ENCODE assay signal across 23 cellular contexts in genomic region chr3:99344216-99344615, GRCh38.
DNase-seq lines count a peak whose midpoint lies in the region; FAIRE-seq and TF ChIP-seq lines count a peak whose summit lies in the region.
"Had no signal": no experiment of that assay in that cellular context is flagged by ENCODE, and none has a peak within 500 bp of the region (broad histone marks: within the 10 kb centered on the region; RNA-seq: fewer than 3 reads in every experiment).

No MANE protein-coding gene starts in this region.

- in situ Hi-C loops in GM23248 (cut with MboI) (no loop called here), GM13977 (cut with MboI; ENCODE audit: low pct_unique_long_range_greater_than_20kb, low sequenced_read_pairs, unreplicated experiment) (no loop called here)

- H3K9ac ChIP-seq in GM23248 (no peak overlapping the region), astrocyte (ENCODE audit: low read length) (no peak overlapping the region), keratinocyte (ENCODE audit: control insufficient read depth, extremely low read depth, insufficient read depth, low read length) (no peak overlapping the region)
- H3K9ac ChIP-seq: BLaER1 treated with 17β-estradiol and CSF1 and Interleukin-3, amounts not matched to agents 10 nM and 100 nM had no signal

- H3K4me2 ChIP-seq in GM23248 (ENCODE audit: unreplicated experiment) (no peak overlapping the region), astrocyte (ENCODE audit: low read length) (no peak overlapping the region), keratinocyte (ENCODE audit: control insufficient read depth, extremely low read depth, insufficient read depth, low read depth, low read length) (no peak overlapping the region)
- H3K4me2 ChIP-seq: BLaER1 treated with 17β-estradiol and CSF1 and Interleukin-3, amounts not matched to agents 10 nM and 100 nM had no signal

- H3K9me3 ChIP-seq in GM23248 (ENCODE audit: low read depth), result no peaks in the 10 kb centered on the region
- H3K9me3 ChIP-seq in astrocyte (ENCODE audit: insufficient read depth, low read depth, low read length), result no peaks in the 10 kb centered on the region
- H3K9me3 ChIP-seq in keratinocyte (ENCODE audit: control insufficient read depth, low read depth, low read length), result no peaks in the 10 kb centered on the region
- no peaks in the 10 kb centered on the region for H3K9me3 ChIP-seq in SJCRH30 (replicated peaks)

- H3K27me3 ChIP-seq in GM23248 (replicated peaks; ENCODE audit: insufficient read depth), result no peaks in the 10 kb centered on the region
- no peaks in the 10 kb centered on the region for H3K27me3 ChIP-seq in astrocyte (ENCODE audit: insufficient read depth, low read length)
- no peaks in the 10 kb centered on the region for H3K27me3 ChIP-seq in keratinocyte (ENCODE audit: control insufficient read depth, extremely low read depth, insufficient read depth, low read length)
- no peaks in the 10 kb centered on the region for H3K27me3 ChIP-seq in SJCRH30
- H3K27me3 ChIP-seq: BLaER1 treated with 17β-estradiol and CSF1 and Interleukin-3, amounts not matched to agents 10 nM and 100 nM had no signal

- H3K4me3 Mint-ChIP-seq in astrocyte (ENCODE audit: unreplicated experiment), result no peak overlapping the region
- H3K4me3 Mint-ChIP-seq: CD4-positive, alpha-beta T cell had no signal

- H3K79me2 ChIP-seq in GM23248 (ENCODE audit: insufficient read depth), result no peaks in the 10 kb centered on the region
- no peaks in the 10 kb centered on the region for H3K79me2 ChIP-seq in astrocyte (ENCODE audit: insufficient read depth, low read length)
- no peaks in the 10 kb centered on the region for H3K79me2 ChIP-seq in keratinocyte (ENCODE audit: control insufficient read depth, insufficient read depth, low read length)

- H3K4me3 ChIP-seq in AG04449 (ENCODE audit: low read depth, low read length), result no peak overlapping the region
- H3K4me3 ChIP-seq in GM23248, result no peak overlapping the region
- H3K4me3 ChIP-seq in astrocyte (ENCODE audit: insufficient read depth, low read depth, low read length), result no peak overlapping the region
- no peak overlapping the region for H3K4me3 ChIP-seq in keratinocyte (ENCODE audit: control insufficient read depth in 2 of 3, extremely low read depth in 1 of 3, insufficient read depth in 2 of 3, low read depth in 1 of 3, low read length in 3 of 3)
- H3K4me3 ChIP-seq in SJCRH30, result no peak overlapping the region
- H3K4me3 ChIP-seq: BLaER1 treated with 17β-estradiol and CSF1 and Interleukin-3, amounts not matched to agents 10 nM and 100 nM; GM12878 had no signal

- no peaks in the 10 kb centered on the region for H3K9me1 ChIP-seq in keratinocyte (ENCODE audit: control insufficient read depth, extremely low read depth, insufficient read depth, low read length)

- CTCF ChIA-PET in AG04449 (lab: Yijun Ruan, JAX), result no interaction called here

- H3K9me3 Mint-ChIP-seq in astrocyte (ENCODE audit: unreplicated experiment), result no peaks in the 10 kb centered on the region

- DNase-seq in AG04449 (ENCODE audit: low read depth, low spot score), result peak; percentile 26
- peak; percentile 55 for DNase-seq in GM23248
- peak; percentile 32 for DNase-seq in astrocyte (ENCODE audit: low read depth)
- no peak for DNase-seq in keratinocyte (ENCODE audit: low read depth, low spot score)
- DNase-seq in SJCRH30, result no peak
- DNase-seq in GM13977 (ENCODE audit: low spot score), result no peak
- no peak for DNase-seq in activated CD4-positive, alpha-beta T cell treated with anti-CD3 and anti-CD28 coated beads for 4 hours
- DNase-seq: CD4-positive, alpha-beta T cell; GDM1; KBM-7; MV-4-11; NCI-H1105; NCI-H1436 treated with DMSO at 0.1 percent for 48 hours; NCI-H187 treated with DMSO at 0.1 percent for 48 hours; NCI-H2107; NCI-H524; NCI-H774 had no signal

- H3K9me2 ChIP-seq in GM23248 (ENCODE audit: insufficient read depth), result no peaks in the 10 kb centered on the region

- POLR2A ChIA-PET in AG04449 (lab: Yijun Ruan, JAX), result no interaction called here

- WGBS in GM23248 (ENCODE audit: low coverage in 1 of 2, low lambda C conversion rate in 2 of 2, missing lambda C conversion rate in 2 of 2), 2 experiments, result 78 to 88% methylated on average over 2 of the region's 2 CpGs

- H3K4me1 ChIP-seq in GM23248 (ENCODE audit: insufficient read depth), result no peaks in the 10 kb centered on the region
- no peaks in the 10 kb centered on the region for H3K4me1 ChIP-seq in astrocyte (ENCODE audit: insufficient read depth, low read length)
- H3K4me1 ChIP-seq in keratinocyte (ENCODE audit: control insufficient read depth, extremely low read depth, insufficient read depth, low read length), result no peaks in the 10 kb centered on the region
- H3K4me1 ChIP-seq in SJCRH30, result no peaks in the 10 kb centered on the region

- H3K27ac Mint-ChIP-seq in astrocyte (ENCODE audit: unreplicated experiment), result no peak overlapping the region
- H3K27ac Mint-ChIP-seq: CD4-positive, alpha-beta T cell had no signal

- no peak for FAIRE-seq in astrocyte (lab: Jason Lieb, UNC)
- FAIRE-seq in keratinocyte (lab: Jason Lieb, UNC), result peak; percentile 36
- FAIRE-seq: D721Med, GM12878, H54, HTR-8/SVneo had no signal

- H3K27ac ChIP-seq in GM23248 (no peak overlapping the region), astrocyte (ENCODE audit: low read depth, low read length) (no peak overlapping the region), keratinocyte (ENCODE audit: control insufficient read depth, insufficient read depth, low read length) (no peak overlapping the region), SJCRH30 (no peak overlapping the region)
- H3K27ac ChIP-seq: 22Rv1; BLaER1 treated with 17β-estradiol and CSF1 and Interleukin-3, amounts not matched to agents 10 nM and 100 nM had no signal

- H4K20me1 ChIP-seq in GM23248 (ENCODE audit: insufficient read depth), result no peaks in the 10 kb centered on the region
- no peaks in the 10 kb centered on the region for H4K20me1 ChIP-seq in astrocyte (ENCODE audit: insufficient read depth, low read length)
- no peaks in the 10 kb centered on the region for H4K20me1 ChIP-seq in keratinocyte (ENCODE audit: control insufficient read depth, extremely low read depth, insufficient read depth, low read length)
- H4K20me1 ChIP-seq: BLaER1 treated with 17β-estradiol and CSF1 and Interleukin-3, amounts not matched to agents 10 nM and 100 nM had no signal

- dilution Hi-C loops in keratinocyte (cut with MboI; ENCODE audit: extremely low pct_ligation_motif_present, low sequenced_read_pairs), result no loop called here

- H3K27me3 Mint-ChIP-seq in astrocyte (ENCODE audit: low read depth, unreplicated experiment), result no peaks in the 10 kb centered on the region
- H3K27me3 Mint-ChIP-seq: CD4-positive, alpha-beta T cell had no signal

- H2AFZ ChIP-seq in GM23248 (no peak overlapping the region), astrocyte (ENCODE audit: low read depth, low read length) (no peak overlapping the region), keratinocyte (ENCODE audit: control insufficient read depth, low read length) (no peak overlapping the region)

- H3K4me1 Mint-ChIP-seq in astrocyte (ENCODE audit: low read depth, unreplicated experiment), result no peaks in the 10 kb centered on the region

- no peaks in the 10 kb centered on the region for H3K36me3 ChIP-seq in GM23248 (ENCODE audit: low read depth)
- H3K36me3 ChIP-seq in astrocyte (ENCODE audit: insufficient read depth, low read length), result no peaks in the 10 kb centered on the region
- H3K36me3 ChIP-seq in keratinocyte (ENCODE audit: control insufficient read depth in 2 of 2, extremely low read depth in 1 of 2, insufficient read depth in 2 of 2, low read length in 2 of 2), result no peaks in the 10 kb centered on the region
- H3K36me3 ChIP-seq in SJCRH30, result no peaks in the 10 kb centered on the region
- H3K36me3 ChIP-seq: BLaER1 treated with 17β-estradiol and CSF1 and Interleukin-3, amounts not matched to agents 10 nM and 100 nM had no signal

- no peaks in the 10 kb centered on the region for H3F3A ChIP-seq in GM23248 (ENCODE audit: insufficient read depth)

- TF ChIP-seq CTCF in AG04449 (IDR thresholded peaks at IDR 0.05; ENCODE audit: insufficient read depth, low read length, missing control alignments) (no peak), astrocyte (IDR thresholded peaks at IDR 0.05; ENCODE audit: insufficient read depth, low read depth, low read length) (no peak), keratinocyte (optimal IDR thresholded peaks at IDR 0.05 in 1 of 3, IDR thresholded peaks at IDR 0.05 in 1 of 3, conservative IDR thresholded peaks at IDR 0.05 in 1 of 3; ENCODE audit: extremely low read depth in 1 of 3, insufficient read depth in 2 of 3, low read length in 3 of 3) (no peak), GM13977 (IDR thresholded peaks at IDR 0.05; ENCODE audit: extremely low read depth, insufficient read depth, missing control alignments) (no peak)

- H3K36me3 Mint-ChIP-seq in astrocyte (ENCODE audit: low read depth, unreplicated experiment), result peaks cover 1% of the 10 kb centered on the region

Comparison
In these comparisons a context has a peak if more than half of its experiments do, and no peak if none do; other contexts are left out.
1. DNase-seq: peak in AG04449 (single experiment), GM23248 (single experiment) and astrocyte (single experiment); none in keratinocyte (single experiment), SJCRH30 (0 of 2), GM13977 (single experiment) and activated CD4-positive, alpha-beta T cell treated with anti-CD3 and anti-CD28 coated beads for 4 hours (0 of 2).